ENCODE assay signal across 14 cellular contexts in genomic region chrX:153272070-153272469, GRCh38. TPM values are rescaled to one million over a fixed set of nuclear protein-coding genes. Genes with fewer than 3 reads are reported as not detected.
"Had no signal": no experiment of that assay in that cellular context is flagged by ENCODE, and none has a peak within 500 bp of the region (broad histone marks: within the 10 kb centered on the region; RNA-seq: fewer than 3 reads in every experiment).

No MANE protein-coding gene starts in this region.

RNA-seq across cellular contexts. Expression of gene PNMA6F, which starts 49.5 kb away (rescaled TPM):
- total RNA-seq: activated B cell treated with CpG ODN at 0.5 μM for 24 hours; activated CD4-positive, alpha-beta memory T cell treated with anti-CD3 and anti-CD28 coated beads for 36 hours; activated CD4-positive, alpha-beta memory T cell treated with anti-CD3 and anti-CD28 coated beads, Interleukin-2, amount 10 ng/mL, durations not matched to agents 7 days and 5 days; activated CD4-positive, alpha-beta T cell treated with anti-CD3 and anti-CD28 coated beads for 36 hours; activated CD4-positive, alpha-beta T cell treated with anti-CD3 and anti-CD28 coated beads, Interleukin-2, amount 10 ng/mL, durations not matched to agents 24 days and 14 days; activated CD4-positive, alpha-beta T cell treated with anti-CD3 and anti-CD28 coated beads, Interleukin-2, amount 10 ng/mL, durations not matched to agents 7 days and 5 days; activated CD8-positive, alpha-beta memory T cell treated with anti-CD3 and anti-CD28 coated beads for 36 hours; activated CD8-positive, alpha-beta memory T cell treated with anti-CD3 and anti-CD28 coated beads, Interleukin-2, amount 10 ng/mL, durations not matched to agents 7 days and 5 days; activated CD8-positive, alpha-beta T cell treated with anti-CD3 and anti-CD28 coated beads for 36 hours; activated CD8-positive, alpha-beta T cell treated with anti-CD3 and anti-CD28 coated beads, Interleukin-2, amount 10 ng/mL, durations not matched to agents 7 days and 5 days; T-cell; T-helper 1 cell treated with Interleukin-12 subunit alpha and Interleukin-12 subunit beta and Interleukin-4 antibody, amounts not matched to agents 30 ng/mL and 1 ng/mL, for 36 hours; T-helper 17 cell; T-helper 2 cell treated with Interferon-gamma antibody and Interleukin-4, amounts not matched to agents 100 ng/mL and 5 ng/mL, for 36 hours had no signal
